Comparison of ENCODE assay signal across 8 cellular contexts in genomic region chr10:92291921-92292860, GRCh38. TPM values are rescaled to one million over a fixed set of nuclear protein-coding genes. Genes with fewer than 3 reads are reported as not detected.
DNase-seq lines count a peak whose midpoint lies in the region; ATAC-seq and TF ChIP-seq lines count a peak whose summit lies in the region.

No MANE protein-coding gene starts in this region.

- no peak for ATAC-seq in GM21786 (IDR thresholded peaks at IDR 0.05; ENCODE audit: unreplicated experiment)
- no peak for ATAC-seq in HG02763 (IDR thresholded peaks at IDR 0.05; ENCODE audit: unreplicated experiment)

- H3K27me3 ChIP-seq in HUES64 (ENCODE audit: insufficient read depth, low read length), result no peaks in the 10 kb centered on the region

- TF ChIP-seq CTCF in astrocyte of the cerebellum (IDR thresholded peaks at IDR 0.05; ENCODE audit: low read depth, low read length, missing control alignments), result peak; percentile 63

- H3K36me3 ChIP-seq in HUES64 (ENCODE audit: insufficient read depth, low read length), result peaks cover 32% of the 10 kb centered on the region

- WGBS in HUES64, result 2% methylated on average over 14 of the region's 17 CpGs

- no peaks in the 10 kb centered on the region for H3K9me3 ChIP-seq in HUES64 (ENCODE audit: insufficient read depth, low read depth, low read length)

- H3K27ac ChIP-seq in HUES64 (ENCODE audit: low read depth, low read length), result no peak overlapping the region

- DNase-seq in DMS53 (lab: John Stamatoyannopoulos, UW), result peak; percentile 54
- DNase-seq in SW480 (ENCODE audit: low spot score), result peak; percentile 40
- peak; percentile 31 for DNase-seq in astrocyte of the cerebellum (ENCODE audit: low read depth)
- DNase-seq in hypothalamus (lab: John Stamatoyannopoulos, UW), result peak in 31 of 51 donors; percentile 2 to 53 (median 16)
- peak; percentile 42 for DNase-seq in renal cortical epithelial cell (ENCODE audit: low read depth)

- in situ Hi-C loops in astrocyte of the cerebellum (cut with HindIII; ENCODE audit: low sequenced_read_pairs), result no loop called here

- H3K4me3 ChIP-seq in HUES64 (ENCODE audit: low read length) (peak overlapping the region; percentile 99), astrocyte of the cerebellum (ENCODE audit: low read depth, low read length) (peak overlapping the region; percentile 96)

- H3K9ac ChIP-seq in HUES64 (ENCODE audit: low read depth, low read length), result peak overlapping the region; percentile 96; the same call in 1 of the 2 replicates

- H3K4me1 ChIP-seq in HUES64 (ENCODE audit: insufficient read depth, low read length), result 0 out of 2 replicates have a peak, but pooled peaks cover 3% of the 10 kb centered on the region

RNA-seq across cellular contexts. Expression of gene MARCHF5, which starts 1.2 kb away (rescaled TPM):
- 16.8 TPM for polyA plus RNA-seq in HUES64 (2013, experiment 1 of 2)
- polyA plus RNA-seq in HUES64 (2013, experiment 2 of 2), result 17.0 TPM
- 24.3 and 53.6 TPM in 2 replicates for total RNA-seq in renal cortical epithelial cell

RNA-seq across cellular contexts. Expression of gene CPEB3, which starts 1.3 kb away (rescaled TPM):
- 0.70 TPM for polyA plus RNA-seq in HUES64 (2013, experiment 1 of 2)
- 0.82 TPM for polyA plus RNA-seq in HUES64 (2013, experiment 2 of 2)
- 0.69 and 1.8 TPM in 2 replicates for total RNA-seq in renal cortical epithelial cell
